In the genomic region with DNA sequence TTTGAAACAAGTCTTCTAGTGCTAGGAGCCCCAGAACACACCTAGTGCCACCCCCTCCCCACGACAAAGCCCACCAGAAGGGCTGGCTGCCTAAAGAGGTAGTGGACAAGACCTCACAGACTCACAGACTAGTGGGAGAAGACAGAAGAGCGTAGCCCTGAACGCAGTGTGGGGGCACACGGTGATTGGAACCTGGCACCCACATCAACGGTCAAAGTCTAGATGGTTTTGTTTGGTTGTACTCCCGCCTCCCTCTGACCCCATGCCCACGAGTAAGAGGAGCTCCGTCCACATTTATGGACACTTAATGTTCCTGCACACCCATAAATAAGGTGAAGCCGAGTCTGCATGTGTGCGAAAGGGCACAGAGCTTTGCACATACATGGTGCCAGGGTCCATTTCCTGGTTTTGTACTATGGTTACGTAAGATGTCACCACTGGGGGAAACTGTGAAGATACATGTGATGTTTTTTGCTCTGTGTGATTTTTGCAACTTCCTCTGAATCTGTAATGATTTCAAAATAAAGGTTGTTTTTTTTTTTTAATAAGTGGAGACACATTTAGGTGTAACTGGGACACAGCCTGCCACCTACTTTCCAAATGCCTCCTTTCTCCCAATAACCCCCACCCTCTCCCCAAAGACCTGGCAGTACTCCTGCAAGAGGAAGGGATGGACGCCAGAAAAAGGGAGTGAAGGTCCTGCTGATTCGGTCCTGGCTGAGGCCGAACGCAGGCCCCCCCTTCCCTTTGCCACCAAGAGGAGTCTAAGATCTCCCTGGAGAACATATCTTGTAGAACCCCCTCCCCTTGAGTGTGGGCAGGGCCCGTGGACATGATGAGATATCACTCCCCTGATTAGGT, we compare ENCODE assay signal across 11 cellular contexts.
DNase-seq lines count a peak whose midpoint lies in the region; ATAC-seq and TF ChIP-seq lines count a peak whose summit lies in the region.
"Had no signal": no experiment of that assay in that cellular context is flagged by ENCODE, and none has a peak within 500 bp of the region (broad histone marks: within the 10 kb centered on the region; RNA-seq: fewer than 3 reads in every experiment).

No MANE protein-coding gene starts in this region.

- H3K4me1 ChIP-seq in ascending aorta (peaks cover 19 to 30% of the 10 kb centered on the region in 2 donors), mucosa of rectum (ENCODE audit: control insufficient read depth in 2 of 2, insufficient read depth in 2 of 2, low read length in 2 of 2) (peaks cover 8 to 12% of the 10 kb centered on the region in 2 donors), tibial artery (peaks cover 0 to 46% (median 21%) of the 10 kb centered on the region in 4 donors)

- no peaks in the 10 kb centered on the region for H3K9me3 Mint-ChIP-seq in activated naive CD8-positive, alpha-beta T cell (ENCODE audit: low read depth)
- peaks cover 17% of the 10 kb centered on the region for H3K9me3 Mint-ChIP-seq in activated naive CD8-positive, alpha-beta T cell treated with anti-CD3 and anti-CD28 coated beads, Interleukin-2, amount 50 U/mL, for 24 hours

- H3K9ac ChIP-seq in mucosa of rectum (ENCODE audit: low read depth in 1 of 2, low read length in 2 of 2): no peak overlapping the region

- TF ChIP-seq CTCF in ascending aorta (IDR thresholded peaks at IDR 0.05) (no peak), tibial artery (IDR thresholded peaks at IDR 0.05) (no peak)

- peaks cover 42% of the 10 kb centered on the region for H3K4me1 Mint-ChIP-seq in activated naive CD8-positive, alpha-beta T cell (ENCODE audit: low read depth)
- peaks cover 56% of the 10 kb centered on the region for H3K4me1 Mint-ChIP-seq in activated naive CD8-positive, alpha-beta T cell treated with anti-CD3 and anti-CD28 coated beads, Interleukin-2, amount 50 U/mL, for 24 hours

- H3K4me3 Mint-ChIP-seq in activated naive CD8-positive, alpha-beta T cell: no peak overlapping the region
- no peak overlapping the region for H3K4me3 Mint-ChIP-seq in activated naive CD8-positive, alpha-beta T cell treated with anti-CD3 and anti-CD28 coated beads, Interleukin-2, amount 50 U/mL, for 24 hours

- ATAC-seq in activated naive CD8-positive, alpha-beta T cell treated with anti-CD3 and anti-CD28 coated beads, Interleukin-2, amount 50 U/mL, for 24 hours: no peak
- ATAC-seq in activated CD4-positive, CD25-positive, alpha-beta regulatory T cell treated with anti-CD3 and anti-CD28 coated beads, Interleukin-2, amount 50 U/mL, for 24 hours: no peak
- ATAC-seq: SK-N-SH treated with all-trans-retinoic acid at 6 μM for 48 hours had no signal

- no peaks in the 10 kb centered on the region for H3K27me3 Mint-ChIP-seq in activated naive CD8-positive, alpha-beta T cell
- H3K27me3 Mint-ChIP-seq in activated naive CD8-positive, alpha-beta T cell treated with anti-CD3 and anti-CD28 coated beads, Interleukin-2, amount 50 U/mL, for 24 hours: no peaks in the 10 kb centered on the region

- DNase-seq in activated naive CD8-positive, alpha-beta T cell treated with anti-CD3 and anti-CD28 coated beads, Interleukin-2, amount 50 U/mL, for 24 hours: no peak
- DNase-seq in ascending aorta (ENCODE audit: low spot score in 2 of 2): no peak
- DNase-seq in tibial artery: no peak
- no peak for DNase-seq in head of caudate nucleus
- DNase-seq in putamen (ENCODE audit: low spot score): no peak
- DNase-seq: H7, KG1 had no signal

- H3K36me3 Mint-ChIP-seq in activated naive CD8-positive, alpha-beta T cell: peaks cover 4% of the 10 kb centered on the region
- H3K36me3 Mint-ChIP-seq in activated naive CD8-positive, alpha-beta T cell treated with anti-CD3 and anti-CD28 coated beads, Interleukin-2, amount 50 U/mL, for 24 hours (ENCODE audit: low read depth): peaks cover 4% of the 10 kb centered on the region

- H3K36me3 ChIP-seq in ascending aorta (no peaks in the 10 kb centered on the region), mucosa of rectum (ENCODE audit: control insufficient read depth in 2 of 2, insufficient read depth in 2 of 2, low read length in 2 of 2) (no peaks in the 10 kb centered on the region), tibial artery (no peaks in the 10 kb centered on the region)

- H3K9me3 ChIP-seq in ascending aorta: no peaks in the 10 kb centered on the region
- H3K9me3 ChIP-seq in mucosa of rectum (ENCODE audit: control insufficient read depth in 2 of 2, low read length in 2 of 2): peaks cover 0 to 3% of the 10 kb centered on the region in 2 donors
- peaks cover 0 to 6% (median 3%) of the 10 kb centered on the region in 3 donors for H3K9me3 ChIP-seq in tibial artery

- no peaks in the 10 kb centered on the region for H3K27me3 ChIP-seq in ascending aorta
- H3K27me3 ChIP-seq in mucosa of rectum (ENCODE audit: control insufficient read depth in 2 of 2, insufficient read depth in 2 of 2, low read length in 2 of 2): no peaks in the 10 kb centered on the region
- H3K27me3 ChIP-seq in tibial artery: peaks cover 0 to 5% of the 10 kb centered on the region in 2 donors

- intact Hi-C loops in ascending aorta (cut with DNase I): loop anchor here (5.0 to 10.0 kb wide), 3 partner anchors 87 to 465 kb away; partner anchors contain the start of genes DOT1L and GADD45B
- intact Hi-C loops in tibial artery (cut with DNase I; ENCODE audit: low total_unique reads): no loop called here
- intact Hi-C loops in head of caudate nucleus (cut with DNase I): no loop called here

- peak overlapping the region; percentile 28 for H3K27ac Mint-ChIP-seq in activated naive CD8-positive, alpha-beta T cell
- no peak overlapping the region for H3K27ac Mint-ChIP-seq in activated naive CD8-positive, alpha-beta T cell treated with anti-CD3 and anti-CD28 coated beads, Interleukin-2, amount 50 U/mL, for 24 hours

- H3K27ac ChIP-seq in ascending aorta (peak overlapping the region; percentile 25 to 38), mucosa of rectum (ENCODE audit: low read depth in 2 of 2, low read length in 2 of 2) (peak overlapping the region; percentile 9 to 54), tibial artery (peak overlapping the region; percentile 11 to 89)

- H3K4me3 ChIP-seq in ascending aorta (no peak overlapping the region), mucosa of rectum (ENCODE audit: low read length in 2 of 2) (no peak overlapping the region), tibial artery (no peak overlapping the region)
